8 cellular contexts compared by ENCODE assay signal in genomic region chr12:55724226-55724939, GRCh38. TPM values are rescaled to one million over a fixed set of nuclear protein-coding genes. Genes with fewer than 3 reads are reported as not detected.
DNase-seq lines count a peak whose midpoint lies in the region; ATAC-seq, FAIRE-seq and TF ChIP-seq lines count a peak whose summit lies in the region.

No MANE protein-coding gene starts in this region.

- TF ChIP-seq EP300 in K562 (IDR thresholded peaks at IDR 0.05; ENCODE audit: low read length) = no peak

- H3K27ac ChIP-seq in K562 (ENCODE audit: extremely low read depth, low read depth, low read length) = no peak overlapping the region

- POLR2A ChIA-PET in T-cell (lab: Charles Lee) (no interaction called here), K562 (lab: Yijun Ruan, JAX) (interaction anchor here (0.8 to 1.5 kb wide), 5 partner anchors 9 to 74 kb away, joined by 3 to 12 read pairs (median 4); partner anchors contain the start of gene BLOC1S1)

- H3K36me3 Mint-ChIP-seq in T-cell = peaks cover 3% of the 10 kb centered on the region

- H3K79me2 ChIP-seq in K562 (ENCODE audit: control insufficient read depth, insufficient read depth, low read length) = peaks cover 28% of the 10 kb centered on the region

- in situ Hi-C loops in K562 (cut with MboI) = no loop called here

- no TSS peak for BruUV-seq in K562 (replicated peaks; lab: Mats Ljungman, UMichigan)

- H3K4me3 Mint-ChIP-seq in T-cell = no peak overlapping the region

- peak; percentile 67 for TF ChIP-seq POLR2A in K562 (conservative IDR thresholded peaks at IDR 0.05)

- H2AFZ ChIP-seq in K562 (ENCODE audit: low read depth, low read length) = no peak overlapping the region

- CTCF ChIA-PET in T-cell (lab: Charles Lee) (interaction anchor here (1.0 to 1.3 kb wide), 5 partner anchors 9 to 93 kb away, joined by 3 to 21 read pairs (median 4); partner anchors contain the start of genes BLOC1S1 (in 1 of the 2), ORMDL2 (in 1 of the 2) and SARNP (in 1 of the 2)), K562 (lab: Yijun Ruan, JAX; ENCODE audit: low intra/inter-chr PET ratio) (interaction anchor here (3.1 kb wide), 1 partner anchor 13 kb away, joined by 20 read pairs; no protein-coding TSS in a partner anchor)

- ATAC-seq in T-cell (replicated peaks in 1 of 4) (peak; percentile 55 to 67 (median 59)), K562 (peak; percentile 62), HG03045 (IDR thresholded peaks at IDR 0.05; ENCODE audit: unreplicated experiment) (no peak), GM19023 (IDR thresholded peaks at IDR 0.05; ENCODE audit: unreplicated experiment) (no peak)

- peak; percentile 89 for FAIRE-seq in K562 (lab: Jason Lieb, UNC)

- H3K9me1 ChIP-seq in K562 (ENCODE audit: control insufficient read depth, insufficient read depth, low read length) = no peaks in the 10 kb centered on the region

- DNase-seq in GM06990 (ENCODE audit: extremely low read depth, insufficient read length) (no peak), T-cell (peak; percentile 34 to 73 (median 61)), K562 (ENCODE audit: extremely low read depth in 1 of 4, low spot score in 3 of 4) (peak; percentile 51 to 80 (median 62)), islet precursor cell (peak; percentile 84)
- DNase-seq in stimulated activated CD4-positive, alpha-beta T cell treated with anti-CD3 and anti-CD28 coated beads, Interleukin-1b, Interleukin-23, amount 100 ng/mL, for 48 hours = peak; percentile 68

- WGBS in K562 (ENCODE audit: insufficient coverage, low coverage, missing lambda C conversion rate) = 57% methylated on average over 11 of the region's 11 CpGs

- H3K4me3 ChIP-seq in GM06990 (replicated peaks; ENCODE audit: low read depth, low read length) (no peak overlapping the region), K562 (no peak overlapping the region)

- TF ChIP-seq CTCF in GM06990 (IDR thresholded peaks at IDR 0.05; ENCODE audit: insufficient read depth, low read length, poor library complexity, severe bottlenecking) = peak; percentile 75
- peak; percentile 62 for TF ChIP-seq CTCF in LNCAP (IDR thresholded peaks at IDR 0.05)
- peak; percentile 88 to 90 (median 89) for TF ChIP-seq CTCF in K562 (IDR thresholded peaks at IDR 0.05 in 2 of 3, conservative IDR thresholded peaks at IDR 0.05 in 1 of 3; ENCODE audit: insufficient read depth in 2 of 3, low read depth in 1 of 3, low read length in 3 of 3)

- H4K20me1 ChIP-seq in K562 (replicated peaks; ENCODE audit: control insufficient read depth, insufficient read depth, low read length) = peaks cover 22% of the 10 kb centered on the region; the same call in 1 of the 2 replicates

- no peaks in the 10 kb centered on the region for H3K27me3 Mint-ChIP-seq in T-cell

- peak; percentile 64 to 76 for TF ChIP-seq RAD21 in K562 (CRISPR knock-in tag; conservative IDR thresholded peaks at IDR 0.05 in 1 of 2, IDR thresholded peaks at IDR 0.05 in 1 of 2)

- no peaks in the 10 kb centered on the region for H3K9me3 ChIP-seq in K562 (replicated peaks; ENCODE audit: control insufficient read depth, insufficient read depth, low read depth, low read length)

- no peak overlapping the region for H3K4me2 ChIP-seq in K562 (ENCODE audit: insufficient read depth, low read length)

- peaks cover 9% of the 10 kb centered on the region for H3K36me3 ChIP-seq in GM06990 (ENCODE audit: control insufficient read depth, insufficient read depth, low read length)
- H3K36me3 ChIP-seq in K562 (ENCODE audit: control insufficient read depth, insufficient read depth, low read length) = peaks cover 42% of the 10 kb centered on the region

- H3K9me3 Mint-ChIP-seq in T-cell = no peaks in the 10 kb centered on the region

- peak overlapping the region; percentile 61 to 75 for H3K27ac Mint-ChIP-seq in T-cell

- peaks cover 13 to 41% of the 10 kb centered on the region in 2 experiments; a peak in 4 of 5 replicates for H3K4me1 ChIP-seq in K562 (replicated peaks in 1 of 2; ENCODE audit: control insufficient read depth in 2 of 2, insufficient read depth in 2 of 2, low read length in 2 of 2)

- 0 out of 4 replicates have a peak overlapping the region, but pooled peaks of 1 of the 2 experiments have one; percentile 47 for H3K9ac ChIP-seq in K562 (ENCODE audit: insufficient read depth in 1 of 2, low read depth in 2 of 2, low read length in 2 of 2)

- H3K4me1 Mint-ChIP-seq in T-cell = peaks cover 21 to 40% (median 29%) of the 10 kb centered on the region in 3 donors

- H3K27me3 ChIP-seq in GM06990 (replicated peaks; ENCODE audit: control insufficient read depth, insufficient read depth, low read length) (no peaks in the 10 kb centered on the region), K562 (ENCODE audit: control insufficient read depth in 2 of 2, insufficient read depth in 2 of 2, low read length in 2 of 2) (no peaks in the 10 kb centered on the region)

- intact Hi-C loops in K562 (cut with micrococcal nuclease) = loop anchor here (1.0 kb wide), 1 partner anchor 13 kb away; no protein-coding TSS in a partner anchor

RNA-seq across cellular contexts. Expression of gene RDH5, which starts 4.2 kb away (rescaled TPM):
- total RNA-seq in T-cell (10 to 100 TPM; 13.0 to 29.1 (median 22.4) TPM), K562 (2014; rRNA removed) (1.7 TPM in 1 of 2 replicates, not detected in the other), K562 (2014; rRNA removed; fragmentation: Illumina TruSeq; extraction: Trizol) (1.1 and 1.5 TPM in 2 replicates), K562 (2015; rRNA removed; fragmentation: Illumina TruSeq; extraction: Trizol) (0.60 and 2.0 TPM in 2 replicates), K562 (2021) (1.0 and 1.5 TPM in 2 replicates)
- total RNA-seq in K562 (2011; cell fraction: chromatin; rRNA removed; ENCODE audit: low replicate concordance) = 10.5 and 25.4 TPM in 2 replicates
- 12.8 and 20.5 TPM in 2 replicates for total RNA-seq in K562 (2011; cell fraction: nucleolus; rRNA removed)
- total RNA-seq in K562 (2011; cell fraction: nucleoplasm; rRNA removed) = 12.5 and 18.9 TPM in 2 replicates
- polyA plus RNA-seq in K562 (2011; rRNA removed) (1.6 TPM in 2 replicates), K562 (2014; fragmentation: Illumina TruSeq; extraction: Trizol) (0.21 and 0.28 TPM in 2 replicates), K562 (2014; fragmentation: Nextera tagmentation; extraction: Ambion mirVana) (under 1 TPM; 0.41 to 0.46 TPM), K562 (2014; rRNA removed) (0.62 and 1.2 TPM in 2 replicates)
- polyA plus RNA-seq in K562 (2011; cell fraction: cytosol; rRNA removed) = 0.56 and 0.92 TPM in 2 replicates
- polyA plus RNA-seq in K562 (2011; cell fraction: nucleus; rRNA removed) = 5.6 and 6.6 TPM in 2 replicates
- 0.52 and 2.5 TPM in 2 replicates for polyA plus RNA-seq in K562 (2012)
- polyA minus RNA-seq in K562 (2011; rRNA and poly(A)+ RNA removed) = 2.8 and 4.0 TPM in 2 replicates
- polyA minus RNA-seq in K562 (2011; cell fraction: cytosol; rRNA and poly(A)+ RNA removed) = 1.1 TPM in 1 of 2 replicates, not detected in the other
- polyA minus RNA-seq in K562 (2011; cell fraction: nucleus; rRNA and poly(A)+ RNA removed) = 5.1 and 6.1 TPM in 2 replicates

RNA-seq across cellular contexts. Expression of gene CD63, which starts 4.4 kb away (rescaled TPM):
- total RNA-seq in T-cell (10 to 100 TPM; 41.3 to 88.2 (median 73.5) TPM), K562 (2014; rRNA removed) (425 and 433 TPM in 2 replicates), K562 (2014; rRNA removed; fragmentation: Illumina TruSeq; extraction: Trizol) (411 and 413 TPM in 2 replicates), K562 (2015; rRNA removed; fragmentation: Illumina TruSeq; extraction: Trizol) (706 and 735 TPM in 2 replicates), K562 (2021) (412 and 416 TPM in 2 replicates)
- 272 and 331 TPM in 2 replicates for total RNA-seq in K562 (2011; cell fraction: chromatin; rRNA removed; ENCODE audit: low replicate concordance)
- total RNA-seq in K562 (2011; cell fraction: nucleolus; rRNA removed) = 598 and 672 TPM in 2 replicates
- total RNA-seq in K562 (2011; cell fraction: nucleoplasm; rRNA removed) = 455 and 604 TPM in 2 replicates
- polyA plus RNA-seq in K562 (2011; rRNA removed) (219 and 313 TPM in 2 replicates), K562 (2014; fragmentation: Illumina TruSeq; extraction: Trizol) (408 and 431 TPM in 2 replicates), K562 (2014; fragmentation: Nextera tagmentation; extraction: Ambion mirVana) (100 to 1,000 TPM; 531 to 576 TPM), K562 (2014; rRNA removed) (501 and 655 TPM in 2 replicates)
- polyA plus RNA-seq in K562 (2011; cell fraction: cytosol; rRNA removed) = 416 and 450 TPM in 2 replicates
- polyA plus RNA-seq in K562 (2011; cell fraction: nucleus; rRNA removed) = 74.3 and 108 TPM in 2 replicates
- polyA plus RNA-seq in K562 (2012) = 824 and 1,019 TPM in 2 replicates
- polyA minus RNA-seq in K562 (2011; rRNA and poly(A)+ RNA removed) = 261 and 331 TPM in 2 replicates
- polyA minus RNA-seq in K562 (2011; cell fraction: cytosol; rRNA and poly(A)+ RNA removed) = 98.5 and 116 TPM in 2 replicates
- 19.3 and 46.9 TPM in 2 replicates for polyA minus RNA-seq in K562 (2011; cell fraction: nucleus; rRNA and poly(A)+ RNA removed)

RNA-seq across cellular contexts. Expression of gene BLOC1S1, which starts 8.5 kb away (rescaled TPM):
- total RNA-seq in T-cell (10 to 100 TPM; 49.4 to 76.6 (median 72.7) TPM), K562 (2014; rRNA removed) (124 and 125 TPM in 2 replicates), K562 (2014; rRNA removed; fragmentation: Illumina TruSeq; extraction: Trizol) (52.1 and 75.2 TPM in 2 replicates), K562 (2015; rRNA removed; fragmentation: Illumina TruSeq; extraction: Trizol) (82.9 and 84.6 TPM in 2 replicates), K562 (2021) (81.8 and 83.5 TPM in 2 replicates)
- 9.0 and 26.9 TPM in 2 replicates for total RNA-seq in K562 (2011; cell fraction: chromatin; rRNA removed; ENCODE audit: low replicate concordance)
- 23.7 and 30.0 TPM in 2 replicates for total RNA-seq in K562 (2011; cell fraction: nucleolus; rRNA removed)
- total RNA-seq in K562 (2011; cell fraction: nucleoplasm; rRNA removed) = 23.8 and 24.1 TPM in 2 replicates
- polyA plus RNA-seq in K562 (2011; rRNA removed) (86.4 and 95.8 TPM in 2 replicates), K562 (2014; fragmentation: Illumina TruSeq; extraction: Trizol) (98.8 and 108 TPM in 2 replicates), K562 (2014; fragmentation: Nextera tagmentation; extraction: Ambion mirVana) (100 to 1,000 TPM; 122 to 139 TPM), K562 (2014; rRNA removed) (134 and 161 TPM in 2 replicates)
- polyA plus RNA-seq in K562 (2011; cell fraction: cytosol; rRNA removed) = 120 and 170 TPM in 2 replicates
- 46.8 and 53.7 TPM in 2 replicates for polyA plus RNA-seq in K562 (2011; cell fraction: nucleus; rRNA removed)
- 100 and 125 TPM in 2 replicates for polyA plus RNA-seq in K562 (2012)
- 34.1 and 43.5 TPM in 2 replicates for polyA minus RNA-seq in K562 (2011; rRNA and poly(A)+ RNA removed)
- 22.0 and 22.4 TPM in 2 replicates for polyA minus RNA-seq in K562 (2011; cell fraction: cytosol; rRNA and poly(A)+ RNA removed)
- 9.7 and 9.8 TPM in 2 replicates for polyA minus RNA-seq in K562 (2011; cell fraction: nucleus; rRNA and poly(A)+ RNA removed)

RNA-seq across cellular contexts. Expression of gene ITGA7, which starts 16.7 kb away (rescaled TPM):
- total RNA-seq in T-cell = 1 to 10 TPM; 2.6 to 4.6 (median 3.1) TPM
- total RNA-seq in K562 (2011; cell fraction: chromatin; rRNA removed; ENCODE audit: low replicate concordance) = 5.3 and 10.3 TPM in 2 replicates
- total RNA-seq in K562 (2011; cell fraction: nucleolus; rRNA removed) = 6.2 and 6.7 TPM in 2 replicates
- total RNA-seq in K562 (2011; cell fraction: nucleoplasm; rRNA removed) = 7.4 and 7.6 TPM in 2 replicates
- total RNA-seq in K562 (2014; rRNA removed) = 0.18 and 0.57 TPM in 2 replicates
- total RNA-seq in K562 (2014; rRNA removed; fragmentation: Illumina TruSeq; extraction: Trizol) = 0.41 and 0.55 TPM in 2 replicates
- 0.53 and 0.58 TPM in 2 replicates for total RNA-seq in K562 (2015; rRNA removed; fragmentation: Illumina TruSeq; extraction: Trizol)
- total RNA-seq in K562 (2021) = 1.9 and 2.3 TPM in 2 replicates
- polyA plus RNA-seq in K562 (2011; rRNA removed) = 0.67 and 1.6 TPM in 2 replicates
- polyA plus RNA-seq in K562 (2011; cell fraction: cytosol; rRNA removed) = 0.89 and 0.93 TPM in 2 replicates
- polyA plus RNA-seq in K562 (2011; cell fraction: nucleus; rRNA removed) = 12.9 and 17.7 TPM in 2 replicates
- polyA plus RNA-seq in K562 (2012) = 1.0 and 2.6 TPM in 2 replicates
- 1.1 and 1.4 TPM in 2 replicates for polyA plus RNA-seq in K562 (2014; fragmentation: Illumina TruSeq; extraction: Trizol)
- under 1 TPM in 1 of 2 experiments, not detected in 1; 0.11 TPM for polyA plus RNA-seq in K562 (2014; fragmentation: Nextera tagmentation; extraction: Ambion mirVana)
- 0.54 and 0.96 TPM in 2 replicates for polyA plus RNA-seq in K562 (2014; rRNA removed)
- 0.46 and 0.57 TPM in 2 replicates for polyA minus RNA-seq in K562 (2011; rRNA and poly(A)+ RNA removed)
- polyA minus RNA-seq in K562 (2011; cell fraction: cytosol; rRNA and poly(A)+ RNA removed) = not detected in 2 replicates
- polyA minus RNA-seq in K562 (2011; cell fraction: nucleus; rRNA and poly(A)+ RNA removed) = 1.6 and 2.3 TPM in 2 replicates

RNA-seq across cellular contexts. Expression of gene GDF11, which starts 18.5 kb away (rescaled TPM):
- 10 to 100 TPM in 4 of 5 donors, 1 to 10 TPM in 1; 7.5 to 12.9 (median 11.5) TPM for total RNA-seq in T-cell
- 9.2 and 9.9 TPM in 2 replicates for total RNA-seq in K562 (2011; cell fraction: chromatin; rRNA removed; ENCODE audit: low replicate concordance)
- total RNA-seq in K562 (2011; cell fraction: nucleolus; rRNA removed) = 5.4 and 6.5 TPM in 2 replicates
- 6.2 and 7.9 TPM in 2 replicates for total RNA-seq in K562 (2011; cell fraction: nucleoplasm; rRNA removed)
- 2.4 and 6.5 TPM in 2 replicates for total RNA-seq in K562 (2014; rRNA removed)
- total RNA-seq in K562 (2014; rRNA removed; fragmentation: Illumina TruSeq; extraction: Trizol) = 4.3 and 4.7 TPM in 2 replicates
- 4.9 and 5.2 TPM in 2 replicates for total RNA-seq in K562 (2015; rRNA removed; fragmentation: Illumina TruSeq; extraction: Trizol)
- total RNA-seq in K562 (2021) = 15.7 and 19.9 TPM in 2 replicates
- 4.2 and 4.8 TPM in 2 replicates for polyA plus RNA-seq in K562 (2011; rRNA removed)
- polyA plus RNA-seq in K562 (2011; cell fraction: cytosol; rRNA removed) = 4.7 and 10.2 TPM in 2 replicates
- polyA plus RNA-seq in K562 (2011; cell fraction: nucleus; rRNA removed) = 4.3 and 9.6 TPM in 2 replicates
- 11.4 and 16.1 TPM in 2 replicates for polyA plus RNA-seq in K562 (2012)
- polyA plus RNA-seq in K562 (2014; fragmentation: Illumina TruSeq; extraction: Trizol) = 10.3 and 10.5 TPM in 2 replicates
- polyA plus RNA-seq in K562 (2014; fragmentation: Nextera tagmentation; extraction: Ambion mirVana) = 1 to 10 TPM; 1.4 to 1.6 TPM
- 9.7 and 14.2 TPM in 2 replicates for polyA plus RNA-seq in K562 (2014; rRNA removed)
- polyA minus RNA-seq in K562 (2011; rRNA and poly(A)+ RNA removed) = 2.9 and 3.7 TPM in 2 replicates
- 5.1 and 5.4 TPM in 2 replicates for polyA minus RNA-seq in K562 (2011; cell fraction: cytosol; rRNA and poly(A)+ RNA removed)
- 2.7 and 4.2 TPM in 2 replicates for polyA minus RNA-seq in K562 (2011; cell fraction: nucleus; rRNA and poly(A)+ RNA removed)

Comparison
In these comparisons a context has a peak if more than half of its experiments do, and no peak if none do; other contexts are left out.
1. ATAC-seq: peak in T-cell (4 of 4) and K562 (single experiment); none in HG03045 (single experiment) and GM19023 (single experiment).
2. Peak in every context shown above with its lines, with median percentiles within 50 percentile points of each other: CTCF ChIP-seq.